In the genomic region with DNA sequence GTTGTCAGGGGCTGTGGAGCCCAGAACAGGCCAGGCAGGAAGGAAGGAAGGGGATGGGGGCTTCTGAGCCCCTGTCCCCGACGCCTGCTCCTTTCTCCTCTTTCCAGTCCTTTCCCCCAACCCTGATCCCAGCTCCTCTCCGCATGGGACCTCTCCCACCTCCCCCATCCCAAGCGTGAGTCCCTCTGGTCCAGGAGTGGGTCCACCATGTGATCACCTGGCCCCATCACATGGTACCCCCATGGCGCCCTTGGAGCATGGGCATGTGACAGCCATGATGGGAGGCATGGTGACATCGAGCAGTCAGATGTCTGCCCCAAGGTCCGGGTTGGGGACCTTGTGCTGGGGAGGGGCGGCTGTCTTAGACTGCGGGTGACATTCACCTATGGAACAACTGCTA, we compare ENCODE assay signal across 33 cellular contexts. TPM values are rescaled to one million over a fixed set of nuclear protein-coding genes. Genes with fewer than 3 reads are reported as not detected.
"Had no signal": no experiment of that assay in that cellular context is flagged by ENCODE, and none has a peak within 500 bp of the region (broad histone marks: within the 10 kb centered on the region; RNA-seq: fewer than 3 reads in every experiment).

No MANE protein-coding gene starts in this region.

- H3K4me1 ChIP-seq: ascending aorta had no signal

- ATAC-seq: activated CD8-positive, alpha-beta T cell treated with anti-CD3 and anti-CD28 coated beads for 36 hours had no signal

- DNase-seq: activated B cell treated with CpG ODN at 0.5 μM for 24 hours; activated CD4-positive, alpha-beta T cell treated with anti-CD3 and anti-CD28 coated beads for 4 hours; activated CD4-positive, CD25-positive, alpha-beta regulatory T cell treated with anti-CD3 and anti-CD28 coated beads, Interleukin-2, amount 50 U/mL, for 72 hours; activated CD8-positive, alpha-beta T cell treated with anti-CD3 and anti-CD28 coated beads for 36 hours; activated gamma-delta T cell; activated naive CD4-positive, alpha-beta T cell treated with Interleukin-2 at 50 U/mL for 16 hours; activated naive CD8-positive, alpha-beta T cell treated with anti-CD3 and anti-CD28 coated beads, Interleukin-2, amount 10 ng/mL, durations not matched to agents 7 days and 5 days; activated T-cell treated with anti-CD3 and anti-CD28 coated beads, Interleukin-2, amount 50 U/mL, for 24 hours; amygdala; Karpas-422; KBM-7; NCI-H1105 treated with DMSO at 0.1 percent for 48 hours; NCI-H1436; NCI-H1694; NCI-H1930; NCI-H2081 treated with DMSO at 0.1 percent for 48 hours; NCI-H226; NCI-H446 treated with DMSO at 0.1 percent for 48 hours; NCI-H524; PC-9; Right ventricle myocardium superior; SW 1271; T-helper 1 cell; T-helper 2 cell; T-helper 9 cell had no signal

- H3K27ac ChIP-seq: ascending aorta, cardiac muscle cell, PC-9, VCaP had no signal

- H3K27me3 ChIP-seq: ascending aorta, cardiac muscle cell had no signal

- H3K36me3 Mint-ChIP-seq: activated naive CD8-positive, alpha-beta T cell treated with anti-CD3 and anti-CD28 coated beads, Interleukin-2, amount 10 ng/mL, durations not matched to agents 7 days and 5 days had no signal

- H3K4me2 ChIP-seq: PC-9 had no signal

- H3K4me3 Mint-ChIP-seq: activated B cell treated with CpG ODN at 0.5 μM for 24 hours; activated CD8-positive, alpha-beta T cell treated with anti-CD3 and anti-CD28 coated beads for 36 hours; activated naive CD4-positive, alpha-beta T cell treated with anti-CD3 and anti-CD28 coated beads, Interleukin-2, amount 50 U/mL, for 24 hours; activated naive CD8-positive, alpha-beta T cell treated with anti-CD3 and anti-CD28 coated beads, Interleukin-2, amount 10 ng/mL, durations not matched to agents 7 days and 5 days; activated T-cell treated with anti-CD3 and anti-CD28 coated beads, Interleukin-2, amount 50 U/mL, for 24 hours; central memory CD8-positive, alpha-beta T cell had no signal

- H2AFZ ChIP-seq: PC-9 had no signal

- H3K4me1 Mint-ChIP-seq: activated naive CD4-positive, alpha-beta T cell treated with anti-CD3 and anti-CD28 coated beads, Interleukin-2, amount 50 U/mL, for 24 hours; central memory CD8-positive, alpha-beta T cell had no signal

- H3K9me3 Mint-ChIP-seq: activated B cell treated with CpG ODN at 0.5 μM for 24 hours; activated CD8-positive, alpha-beta T cell treated with anti-CD3 and anti-CD28 coated beads for 36 hours; activated naive CD4-positive, alpha-beta T cell treated with anti-CD3 and anti-CD28 coated beads, Interleukin-2, amount 50 U/mL, for 24 hours; activated naive CD8-positive, alpha-beta T cell treated with anti-CD3 and anti-CD28 coated beads, Interleukin-2, amount 10 ng/mL, durations not matched to agents 7 days and 5 days; activated T-cell treated with anti-CD3 and anti-CD28 coated beads, Interleukin-2, amount 50 U/mL, for 24 hours; activated T-helper 2 cell treated with anti-CD3 and anti-CD28 coated beads, Interferon-gamma antibody, Interleukin-2, Interleukin-4, amounts not matched to agents 10 μg/mL and 5 μg/mL and 100 μg/mL, durations not matched to agents 14 hours and 24 hours and 36 hours; central memory CD8-positive, alpha-beta T cell had no signal

- H3K4me3 ChIP-seq: ascending aorta, cardiac muscle cell, PC-9 had no signal

- H3K27ac Mint-ChIP-seq: activated B cell treated with CpG ODN at 0.5 μM for 24 hours; activated CD8-positive, alpha-beta T cell treated with anti-CD3 and anti-CD28 coated beads for 36 hours; activated naive CD4-positive, alpha-beta T cell treated with anti-CD3 and anti-CD28 coated beads, Interleukin-2, amount 50 U/mL, for 24 hours; activated naive CD8-positive, alpha-beta T cell treated with anti-CD3 and anti-CD28 coated beads, Interleukin-2, amount 10 ng/mL, durations not matched to agents 7 days and 5 days; activated T-cell treated with anti-CD3 and anti-CD28 coated beads, Interleukin-2, amount 50 U/mL, for 24 hours; activated T-helper 2 cell treated with anti-CD3 and anti-CD28 coated beads, Interferon-gamma antibody, Interleukin-2, Interleukin-4, amounts not matched to agents 10 μg/mL and 5 μg/mL and 100 μg/mL, durations not matched to agents 14 hours and 24 hours and 36 hours had no signal

- H3K9me3 ChIP-seq: ascending aorta had no signal

- H3K36me3 ChIP-seq: ascending aorta, cardiac muscle cell had no signal

RNA-seq across cellular contexts. Expression of a gene that starts 16.7 kb away (rescaled TPM):
- total RNA-seq: MCF 10A, OCI-LY7, PC-9 had no signal

RNA-seq across cellular contexts. Expression of a gene that starts 54.9 kb away (rescaled TPM):
- total RNA-seq: activated CD8-positive, alpha-beta T cell treated with anti-CD3 and anti-CD28 coated beads for 36 hours; activated naive CD8-positive, alpha-beta T cell treated with anti-CD3 and anti-CD28 coated beads, Interleukin-2, amount 10 ng/mL, durations not matched to agents 7 days and 5 days; OCI-LY7 had no signal
